ENCODE assay signal across 1 cellular context in the genomic region with DNA sequence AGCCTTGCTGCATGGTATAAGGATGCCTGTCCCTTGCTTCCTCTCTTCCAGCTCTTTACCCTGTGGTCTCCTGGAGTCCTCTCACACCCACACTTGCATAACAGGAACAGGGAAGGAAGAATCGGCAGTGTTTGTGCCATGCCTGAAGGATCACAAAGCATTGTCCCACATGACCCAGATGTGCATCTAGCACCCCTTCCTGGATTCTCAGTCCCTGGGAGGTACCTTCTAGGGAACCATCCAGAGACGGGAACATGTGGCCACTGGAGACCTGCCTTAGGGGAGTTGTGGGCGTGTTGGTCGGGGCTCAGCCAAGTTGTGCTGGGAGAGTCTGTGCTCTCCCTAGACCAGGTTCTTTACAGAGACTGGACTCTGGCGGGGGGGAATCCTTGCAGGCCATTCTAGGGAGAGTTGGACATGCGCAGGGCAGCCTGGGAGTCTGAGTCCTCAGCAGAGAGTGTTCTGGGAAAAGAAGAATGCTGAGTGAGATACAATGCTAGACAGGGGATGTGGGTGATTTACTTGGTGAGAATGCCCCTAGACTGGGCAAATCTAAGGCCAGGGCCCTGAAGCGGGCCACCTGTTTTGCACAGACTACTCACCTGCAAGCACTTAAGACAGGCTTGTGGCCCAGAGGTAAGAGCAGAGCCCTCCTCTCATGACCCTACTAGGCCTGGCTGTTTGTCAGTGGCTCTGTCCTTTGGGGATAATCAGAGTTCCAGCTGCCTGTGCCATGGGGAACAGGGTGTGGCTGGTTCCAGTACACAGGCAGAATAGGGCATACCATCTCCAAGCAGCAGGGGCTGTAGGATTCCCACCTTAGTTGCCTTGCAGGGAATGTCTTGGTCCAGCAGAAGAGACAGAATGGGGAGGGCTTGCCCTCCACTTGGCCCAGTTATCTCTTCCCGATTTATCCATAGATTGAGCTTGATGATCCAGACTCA.
TF ChIP-seq lines count a peak whose summit lies in the region.

No MANE protein-coding gene starts in this region.

TF ChIP-seq in GM23338, 12 proteins besides CTCF, POLR2A, EP300 and RAD21 (continued from another document):
- TF ChIP-seq ZNF462 (CRISPR knock-in tag; IDR thresholded peaks at IDR 0.05) (no peak), REST (IDR thresholded peaks at IDR 0.05; ENCODE audit: unreplicated experiment) (no peak), STAT1 (IDR thresholded peaks at IDR 0.05; ENCODE audit: unreplicated experiment) (no peak)
